Comparison of ENCODE assay signal across 1 cellular context in the genomic region with DNA sequence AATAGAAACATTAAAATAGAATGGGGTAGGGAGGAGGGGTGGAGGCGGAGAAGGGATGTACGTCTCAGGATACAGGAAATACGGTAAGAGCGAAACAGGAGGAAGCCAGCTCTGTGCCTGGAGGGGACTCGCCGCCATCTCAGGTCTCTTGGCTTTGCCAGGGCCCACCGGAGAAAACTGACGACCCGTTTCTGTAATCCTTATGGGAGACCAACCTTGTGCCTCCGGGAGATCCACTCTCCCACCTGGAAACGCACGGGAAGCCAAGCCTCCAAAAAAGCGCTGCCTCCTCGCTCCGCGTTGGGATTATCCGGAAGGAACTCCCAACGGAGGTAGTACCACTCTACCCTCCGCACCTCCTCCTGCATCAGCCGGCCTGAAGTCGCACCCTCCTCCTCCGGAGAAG.
TF ChIP-seq lines count a peak whose summit lies in the region.

A gene with protein sequence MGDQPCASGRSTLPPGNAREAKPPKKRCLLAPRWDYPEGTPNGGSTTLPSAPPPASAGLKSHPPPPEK (plus strand): TSS at position 92 of the 406 bp plus-strand sequence. CDS start 111 bp downstream, at position 203.

TF ChIP-seq in IMR-90, 13 proteins besides CTCF, POLR2A, EP300 and RAD21:
- TF ChIP-seq MAZ (IDR thresholded peaks at IDR 0.05; ENCODE audit: borderline replicate concordance, low read depth, low read length) (no peak), FOS (IDR thresholded peaks at IDR 0.05; ENCODE audit: low read depth, low read length) (no peak), SMC3 (IDR thresholded peaks at IDR 0.05; ENCODE audit: low read depth, low read length) (no peak), BHLHE40 (IDR thresholded peaks at IDR 0.05; ENCODE audit: low read depth, low read length) (no peak)
- TF ChIP-seq, protein P1, sequence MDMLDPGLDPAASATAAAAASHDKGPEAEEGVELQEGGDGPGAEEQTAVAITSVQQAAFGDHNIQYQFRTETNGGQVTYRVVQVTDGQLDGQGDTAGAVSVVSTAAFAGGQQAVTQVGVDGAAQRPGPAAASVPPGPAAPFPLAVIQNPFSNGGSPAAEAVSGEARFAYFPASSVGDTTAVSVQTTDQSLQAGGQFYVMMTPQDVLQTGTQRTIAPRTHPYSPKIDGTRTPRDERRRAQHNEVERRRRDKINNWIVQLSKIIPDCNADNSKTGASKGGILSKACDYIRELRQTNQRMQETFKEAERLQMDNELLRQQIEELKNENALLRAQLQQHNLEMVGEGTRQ (IDR thresholded peaks at IDR 0.05; ENCODE audit: low read depth, low read length): no peak
- TF ChIP-seq, protein P2, sequence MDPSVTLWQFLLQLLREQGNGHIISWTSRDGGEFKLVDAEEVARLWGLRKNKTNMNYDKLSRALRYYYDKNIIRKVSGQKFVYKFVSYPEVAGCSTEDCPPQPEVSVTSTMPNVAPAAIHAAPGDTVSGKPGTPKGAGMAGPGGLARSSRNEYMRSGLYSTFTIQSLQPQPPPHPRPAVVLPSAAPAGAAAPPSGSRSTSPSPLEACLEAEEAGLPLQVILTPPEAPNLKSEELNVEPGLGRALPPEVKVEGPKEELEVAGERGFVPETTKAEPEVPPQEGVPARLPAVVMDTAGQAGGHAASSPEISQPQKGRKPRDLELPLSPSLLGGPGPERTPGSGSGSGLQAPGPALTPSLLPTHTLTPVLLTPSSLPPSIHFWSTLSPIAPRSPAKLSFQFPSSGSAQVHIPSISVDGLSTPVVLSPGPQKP (IDR thresholded peaks at IDR 0.05; ENCODE audit: borderline replicate concordance, low read depth, low read length): no peak
